8 cellular contexts compared by ENCODE assay signal in the genomic region with DNA sequence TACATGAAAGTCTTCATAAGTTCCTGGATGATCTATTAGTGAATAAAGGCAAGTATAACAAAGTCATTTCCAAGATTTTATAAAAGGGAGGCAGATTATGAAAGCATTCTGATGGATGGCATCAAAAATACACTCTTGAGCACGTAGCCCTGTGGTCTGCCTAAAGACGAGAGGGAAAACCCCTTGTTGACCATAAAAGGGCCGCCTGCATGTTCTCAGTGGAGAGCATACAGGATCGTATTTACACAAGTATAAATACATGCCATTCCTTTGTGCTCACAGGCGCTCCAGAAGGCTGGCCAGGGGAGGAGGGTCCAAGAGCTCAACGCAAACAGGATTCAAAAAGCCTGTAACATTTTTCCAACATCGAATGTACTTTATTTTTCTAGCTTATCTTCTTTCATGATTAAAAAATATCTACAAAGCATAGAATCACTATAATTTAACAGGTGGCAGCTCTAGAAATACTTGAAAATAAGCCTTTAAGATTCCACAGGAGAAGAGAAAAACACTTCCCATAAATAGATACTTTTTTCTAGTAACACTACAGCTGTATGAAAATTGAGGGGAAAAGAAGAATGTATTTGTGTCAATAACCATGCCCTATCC. TPM values are rescaled to one million over a fixed set of nuclear protein-coding genes. Genes with fewer than 3 reads are reported as not detected.
DNase-seq lines count a peak whose midpoint lies in the region; ATAC-seq and TF ChIP-seq lines count a peak whose summit lies in the region.

No MANE protein-coding gene starts in this region.

- no peak overlapping the region for H3K9ac ChIP-seq in colonic mucosa (ENCODE audit: low read depth in 2 of 2, low read length in 2 of 2)

- ATAC-seq in GM21515 (IDR thresholded peaks at IDR 0.05; ENCODE audit: unreplicated experiment) (no peak), GM19452 (IDR thresholded peaks at IDR 0.05; ENCODE audit: unreplicated experiment) (no peak)
- ATAC-seq in stimulated activated naive CD8-positive, alpha-beta T cell treated with anti-CD3 and anti-CD28 coated beads, Interleukin-15, amount 100 ng/mL, for 72 hours: no peak

- H3K9me3 ChIP-seq in colonic mucosa (no peaks in the 10 kb centered on the region), mesodermal cell (ENCODE audit: control insufficient read depth, low read length) (no peaks in the 10 kb centered on the region)

- H3K27ac ChIP-seq in colonic mucosa (no peak overlapping the region), mesodermal cell (ENCODE audit: low read depth, low read length, severe bottlenecking) (peak overlapping the region; percentile 76)

- WGBS in mesodermal cell (ENCODE audit: insufficient coverage in 2 of 2), 2 experiments: 8 to 17% methylated on average over 5 of the region's 7 CpGs

- intact Hi-C loops in colonic mucosa (cut with DNase I): no loop called here

- in situ Hi-C loops in GM13976 (cut with MboI; ENCODE audit: low sequenced_read_pairs, unreplicated experiment): no loop called here

- H3K27me3 Mint-ChIP-seq in stimulated activated naive CD8-positive, alpha-beta T cell treated with anti-CD3 and anti-CD28 coated beads, Interleukin-15, amount 100 ng/mL, for 72 hours: no peaks in the 10 kb centered on the region

- TF ChIP-seq CTCF in AG10803 (conservative IDR thresholded peaks at IDR 0.05; ENCODE audit: low read length): no peak
- no peak for TF ChIP-seq CTCF in colonic mucosa (IDR thresholded peaks at IDR 0.05)
- TF ChIP-seq CTCF in GM13976 (IDR thresholded peaks at IDR 0.05; ENCODE audit: borderline replicate concordance, control extremely low read depth, extremely low read depth, insufficient read depth, missing control alignments): no peak

- H3K27me3 ChIP-seq in colonic mucosa: no peaks in the 10 kb centered on the region

- no peak overlapping the region for H3K4me3 Mint-ChIP-seq in stimulated activated naive CD8-positive, alpha-beta T cell treated with anti-CD3 and anti-CD28 coated beads, Interleukin-15, amount 100 ng/mL, for 72 hours

- no peak overlapping the region for H3K27ac Mint-ChIP-seq in stimulated activated naive CD8-positive, alpha-beta T cell treated with anti-CD3 and anti-CD28 coated beads, Interleukin-15, amount 100 ng/mL, for 72 hours

- no peak overlapping the region for H3K4me3 ChIP-seq in AG10803 (ENCODE audit: low read length)
- no peak overlapping the region for H3K4me3 ChIP-seq in colonic mucosa
- H3K4me3 ChIP-seq in mesodermal cell (ENCODE audit: extremely low read depth, insufficient read depth, low read length, poor library complexity, severe bottlenecking): no peak overlapping the region

- no peaks in the 10 kb centered on the region for H3K4me1 ChIP-seq in colonic mucosa
- H3K4me1 ChIP-seq in mesodermal cell (ENCODE audit: control insufficient read depth, insufficient read depth, low read length, poor library complexity, severe bottlenecking): peaks cover 24% of the 10 kb centered on the region

- no peaks in the 10 kb centered on the region for H3K36me3 ChIP-seq in colonic mucosa
- no peaks in the 10 kb centered on the region for H3K36me3 ChIP-seq in mesodermal cell (ENCODE audit: control insufficient read depth, insufficient read depth, low read length)

- no peaks in the 10 kb centered on the region for H3K4me1 Mint-ChIP-seq in stimulated activated naive CD8-positive, alpha-beta T cell treated with anti-CD3 and anti-CD28 coated beads, Interleukin-15, amount 100 ng/mL, for 72 hours

- peak; percentile 75 for DNase-seq in AG10803 (ENCODE audit: low read depth)
- peak; percentile 50 to 77 for DNase-seq in NCI-H2081 (lab: John Stamatoyannopoulos, UW)
- peak; percentile 26 for DNase-seq in colonic mucosa
- DNase-seq in stimulated activated naive CD8-positive, alpha-beta T cell treated with anti-CD3 and anti-CD28 coated beads, Interleukin-15, amount 100 ng/mL, for 72 hours: no peak
- no peak for DNase-seq in GM13976 (ENCODE audit: low spot score)

- no peaks in the 10 kb centered on the region for H3K9me3 Mint-ChIP-seq in stimulated activated naive CD8-positive, alpha-beta T cell treated with anti-CD3 and anti-CD28 coated beads, Interleukin-15, amount 100 ng/mL, for 72 hours

RNA-seq across cellular contexts. Expression of gene PDGFC, which starts 29.6 kb away (rescaled TPM):
- 1 to 10 TPM; 3.9 to 8.3 TPM for total RNA-seq in colonic mucosa
- 15.1 TPM for polyA plus RNA-seq in mesodermal cell (2013, experiment 1 of 2)
- 15.7 TPM for polyA plus RNA-seq in mesodermal cell (2013, experiment 2 of 2)

Comparison
In these comparisons a context has a peak if more than half of its experiments do, and no peak if none do; other contexts are left out.
1. DNase-seq: peak in AG10803 (single experiment), NCI-H2081 (2 of 2) and colonic mucosa (single experiment); none in stimulated activated naive CD8-positive, alpha-beta T cell treated with anti-CD3 and anti-CD28 coated beads, Interleukin-15, amount 100 ng/mL, for 72 hours (0 of 2) and GM13976 (single experiment).